ENCODE assay signal across 15 cellular contexts in the genomic region with DNA sequence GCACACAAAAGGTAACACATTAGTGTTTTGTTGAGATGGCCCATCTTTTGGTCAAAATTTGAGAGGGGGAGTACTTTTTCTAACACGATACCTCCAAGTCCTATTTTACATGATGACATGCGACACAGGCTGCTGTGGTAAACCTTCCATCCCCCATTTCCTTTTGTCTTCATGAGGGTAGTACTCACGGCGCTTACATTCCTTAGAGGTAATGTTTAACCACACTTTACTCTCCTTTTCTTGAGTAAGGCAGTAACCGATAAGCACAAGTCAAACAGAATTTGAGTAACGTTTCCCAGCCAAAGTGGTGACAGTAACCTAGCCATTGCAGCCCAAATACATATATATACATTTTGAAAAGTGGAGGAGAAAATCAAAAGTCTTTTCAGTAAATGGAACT. TPM values are rescaled to one million over a fixed set of nuclear protein-coding genes. Genes with fewer than 3 reads are reported as not detected.
DNase-seq lines count a peak whose midpoint lies in the region; ATAC-seq and TF ChIP-seq lines count a peak whose summit lies in the region.
"Had no signal": no experiment of that assay in that cellular context is flagged by ENCODE, and none has a peak within 500 bp of the region (broad histone marks: within the 10 kb centered on the region; RNA-seq: fewer than 3 reads in every experiment).

No MANE protein-coding gene starts in this region.

- CTCF ChIA-PET in SK-N-SH (lab: Yijun Ruan, JAX), result no interaction called here

- H3K9me2 ChIP-seq in SK-N-SH, result no peaks in the 10 kb centered on the region

- H2AFZ ChIP-seq in SK-N-SH (ENCODE audit: low read depth) (no peak overlapping the region), osteoblast (ENCODE audit: low read length) (no peak overlapping the region)

- no peak for ATAC-seq in foreskin keratinocyte
- ATAC-seq in GM18907 (IDR thresholded peaks at IDR 0.05; ENCODE audit: unreplicated experiment), result no peak
- ATAC-seq: GM12878 had no signal

- H3K79me2 ChIP-seq in SK-N-SH (ENCODE audit: insufficient read depth) (no peaks in the 10 kb centered on the region), osteoblast (ENCODE audit: insufficient read depth, low read length) (peaks cover 2% of the 10 kb centered on the region)

- no peak overlapping the region for H3K9ac ChIP-seq in SK-N-SH

- 69% methylated on average over 6 of the region's 6 CpGs for WGBS in SK-N-SH (ENCODE audit: low lambda C conversion rate)

- H3K4me3 ChIP-seq in SK-N-SH (ENCODE audit: low read depth in 2 of 2, low read length in 1 of 2) (no peak overlapping the region), osteoblast (ENCODE audit: insufficient read depth, low read length) (no peak overlapping the region)
- H3K4me3 ChIP-seq: GM12878, tibial nerve had no signal

- H3K27me3 ChIP-seq in SK-N-SH (ENCODE audit: insufficient read depth) (no peaks in the 10 kb centered on the region), foreskin keratinocyte (no peaks in the 10 kb centered on the region), osteoblast (ENCODE audit: insufficient read depth, low read length) (no peaks in the 10 kb centered on the region)
- H3K27me3 ChIP-seq: tibial nerve had no signal

- peak; percentile 74 for DNase-seq in DMS53 (lab: John Stamatoyannopoulos, UW)
- DNase-seq in SK-N-SH, result no peak
- DNase-seq in foreskin keratinocyte, result peak in 1 of 2 donors; percentile 37
- DNase-seq in osteoblast (ENCODE audit: insufficient read length, low spot score, missing footprints), result no peak
- DNase-seq in A172 (ENCODE audit: low spot score), result no peak
- no peak for DNase-seq in activated CD4-positive, alpha-beta T cell treated with anti-CD3 and anti-CD28 coated beads for 4 hours
- DNase-seq in hippocampal formation (lab: John Stamatoyannopoulos, UW), result no peak
- DNase-seq: activated CD4-positive, alpha-beta memory T cell treated with anti-CD3 and anti-CD28 coated beads, Interleukin-2, amount 10 ng/mL, durations not matched to agents 7 days and 5 days; activated effector memory CD4-positive, alpha-beta T cell treated with Interleukin-2 at 50 U/mL for 16 hours; NCI-H2029 treated with DMSO at 0.1 percent for 48 hours; NCI-H774; Right ventricle myocardium superior had no signal

- H3K9me3 ChIP-seq in SK-N-SH (no peaks in the 10 kb centered on the region), osteoblast (ENCODE audit: low read depth, low read length) (no peaks in the 10 kb centered on the region)
- H3K9me3 ChIP-seq: tibial nerve had no signal

- H4K20me1 ChIP-seq in SK-N-SH (ENCODE audit: insufficient read depth) (no peaks in the 10 kb centered on the region), osteoblast (ENCODE audit: insufficient read depth, low read length) (no peaks in the 10 kb centered on the region)

- H3K4me1 ChIP-seq in SK-N-SH (ENCODE audit: control insufficient read depth in 1 of 2, insufficient read depth in 2 of 2, low read depth in 1 of 2, low read length in 1 of 2), result no peaks in the 10 kb centered on the region; a peak in 1 of 4 replicates
- H3K4me1 ChIP-seq in foreskin keratinocyte, result peaks cover 21% of the 10 kb centered on the region
- peaks cover 9% of the 10 kb centered on the region for H3K4me1 ChIP-seq in osteoblast (ENCODE audit: insufficient read depth, low read length)
- H3K4me1 ChIP-seq: tibial nerve had no signal

- TF ChIP-seq CTCF in SK-N-SH (IDR thresholded peaks at IDR 0.05) (no peak), foreskin keratinocyte (conservative IDR thresholded peaks at IDR 0.05) (no peak), osteoblast (IDR thresholded peaks at IDR 0.05; ENCODE audit: extremely low read depth, low read depth, low read length) (no peak)

- no peaks in the 10 kb centered on the region for H3F3A ChIP-seq in SK-N-SH (replicated peaks; ENCODE audit: insufficient read depth)

- POLR2A ChIA-PET in SK-N-SH (lab: Yijun Ruan, JAX), result no interaction called here

- H3K4me2 ChIP-seq in SK-N-SH, result no peak overlapping the region
- H3K4me2 ChIP-seq in osteoblast (ENCODE audit: insufficient read depth, low read length), result no peak overlapping the region

- H3K36me3 ChIP-seq in SK-N-SH (replicated peaks in 1 of 2; ENCODE audit: control insufficient read depth in 1 of 2, insufficient read depth in 2 of 2, low read length in 1 of 2), result peaks cover 76 to 85% of the 10 kb centered on the region in 2 experiments
- H3K36me3 ChIP-seq in osteoblast (ENCODE audit: insufficient read depth, low read length), result peaks cover 59% of the 10 kb centered on the region

- H3K27ac ChIP-seq in SK-N-SH (ENCODE audit: low read depth in 2 of 2, low read length in 1 of 2) (peak overlapping the region in 1 of 2 experiments; percentile 43; a peak in 3 of 4 replicates), foreskin keratinocyte (peak overlapping the region; percentile 15), osteoblast (ENCODE audit: low read depth, low read length) (peak overlapping the region; percentile 12)
- H3K27ac ChIP-seq: tibial nerve had no signal

- TF ChIP-seq EP300 in SK-N-SH (IDR thresholded peaks at IDR 0.05; ENCODE audit: borderline replicate concordance in 1 of 2, low read depth in 1 of 2, low read length in 1 of 2), result no peak

- TF ChIP-seq RAD21 in SK-N-SH (IDR thresholded peaks at IDR 0.05; ENCODE audit: low read length), result no peak

TF ChIP-seq in SK-N-SH, 30 proteins besides CTCF, POLR2A, EP300 and RAD21:
- TF ChIP-seq TCF12 (IDR thresholded peaks at IDR 0.05), result peak; percentile 30; the same call in 1 of the 2 replicates
- no peak for TF ChIP-seq NFIC (IDR thresholded peaks at IDR 0.05; ENCODE audit: borderline replicate concordance)
TF ChIP-seq in SK-N-SH: peak in this region for 1.

RNA-seq across cellular contexts. Expression of a gene that starts 35.8 kb away (rescaled TPM):
- polyA plus RNA-seq in SK-N-SH (2012; rRNA removed) (0.82 and 0.86 TPM in 2 replicates), foreskin keratinocyte (2.4 and 3.3 TPM in 2 replicates)
- 0.33 and 0.52 TPM in 2 replicates for polyA plus RNA-seq in SK-N-SH (2012; cell fraction: cytosol; rRNA removed)
- 3.1 and 3.5 TPM in 2 replicates for polyA plus RNA-seq in SK-N-SH (2012; cell fraction: nucleus; rRNA removed)
- total RNA-seq in foreskin keratinocyte (6.4 and 7.4 TPM in 2 replicates), osteoblast (1.8 TPM in 2 replicates)
- total RNA-seq in A172 (2014; rRNA removed; shearing (Covaris generic)), result 9.8 and 13.0 TPM in 2 replicates

RNA-seq across cellular contexts. Expression of a gene that starts 48.3 kb away (rescaled TPM):
- polyA plus RNA-seq in SK-N-SH (2012; rRNA removed), result 7.2 and 10.3 TPM in 2 replicates
- polyA plus RNA-seq in SK-N-SH (2012; cell fraction: cytosol; rRNA removed), result 7.4 and 7.5 TPM in 2 replicates
- polyA plus RNA-seq in SK-N-SH (2012; cell fraction: nucleus; rRNA removed), result 22.4 and 33.8 TPM in 2 replicates
- 16.6 and 18.6 TPM in 2 replicates for total RNA-seq in foreskin keratinocyte
- polyA plus RNA-seq in foreskin keratinocyte, result 4.1 and 4.5 TPM in 2 replicates
- total RNA-seq in osteoblast, result 17.0 and 23.6 TPM in 2 replicates
- total RNA-seq in A172 (2014; rRNA removed; shearing (Covaris generic)), result 18.8 and 21.7 TPM in 2 replicates

RNA-seq across cellular contexts. Expression of a gene that starts 48.7 kb away (rescaled TPM):
- polyA plus RNA-seq in SK-N-SH (2012; rRNA removed) (644 and 650 TPM in 2 replicates), foreskin keratinocyte (611 and 639 TPM in 2 replicates)
- polyA plus RNA-seq in SK-N-SH (2012; cell fraction: cytosol; rRNA removed), result 628 and 667 TPM in 2 replicates
- 179 and 256 TPM in 2 replicates for polyA plus RNA-seq in SK-N-SH (2012; cell fraction: nucleus; rRNA removed)
- total RNA-seq in foreskin keratinocyte (344 TPM in 2 replicates), osteoblast (70.6 and 79.0 TPM in 2 replicates)
- 128 and 236 TPM in 2 replicates for total RNA-seq in A172 (2014; rRNA removed; shearing (Covaris generic))

RNA-seq across cellular contexts. Expression of a gene that starts 59.2 kb away (rescaled TPM):
- polyA plus RNA-seq in SK-N-SH (2012; rRNA removed) (15.1 and 22.0 TPM in 2 replicates), foreskin keratinocyte (49.2 TPM in 2 replicates)
- 20.9 and 27.4 TPM in 2 replicates for polyA plus RNA-seq in SK-N-SH (2012; cell fraction: cytosol; rRNA removed)
- 10.3 and 12.4 TPM in 2 replicates for polyA plus RNA-seq in SK-N-SH (2012; cell fraction: nucleus; rRNA removed)
- total RNA-seq in foreskin keratinocyte (30.5 and 34.6 TPM in 2 replicates), osteoblast (5.4 and 9.1 TPM in 2 replicates)
- 28.1 and 29.1 TPM in 2 replicates for total RNA-seq in A172 (2014; rRNA removed; shearing (Covaris generic))

RNA-seq across cellular contexts. Expression of a gene that starts 59.4 kb away (rescaled TPM):
- polyA plus RNA-seq in SK-N-SH (2012; rRNA removed) (2.6 and 2.7 TPM in 2 replicates), foreskin keratinocyte (1.1 and 1.4 TPM in 2 replicates)
- polyA plus RNA-seq in SK-N-SH (2012; cell fraction: cytosol; rRNA removed), result 2.8 and 2.9 TPM in 2 replicates
- polyA plus RNA-seq in SK-N-SH (2012; cell fraction: nucleus; rRNA removed), result 1.0 and 1.2 TPM in 2 replicates
- total RNA-seq in foreskin keratinocyte (0.88 and 1.2 TPM in 2 replicates), osteoblast (0.29 and 0.72 TPM in 2 replicates)
- 0.24 and 0.89 TPM in 2 replicates for total RNA-seq in A172 (2014; rRNA removed; shearing (Covaris generic))
